Comparison of ENCODE assay signal across 1 cellular context in genomic region chr10:62818426-62819011, GRCh38.
TF ChIP-seq lines count a peak whose summit lies in the region.

No MANE protein-coding gene starts in this region.

TF ChIP-seq in GM12878, 131 proteins besides CTCF, POLR2A, EP300 and RAD21 (continued from another document):
- TF ChIP-seq MXI1 (IDR thresholded peaks at IDR 0.05; ENCODE audit: low read depth, low read length) (0 out of 2 replicates have a peak, but pooled peaks have one; percentile 7), NR2F1 (conservative IDR thresholded peaks at IDR 0.05) (peak; percentile 49; the same call in 1 of the 2 replicates)
